Comparison of ENCODE assay signal across 25 cellular contexts in genomic region chr3:106093616-106094015, GRCh38.
DNase-seq lines count a peak whose midpoint lies in the region; TF ChIP-seq lines count a peak whose summit lies in the region.
"Had no signal": no experiment of that assay in that cellular context is flagged by ENCODE, and none has a peak within 500 bp of the region (broad histone marks: within the 10 kb centered on the region; RNA-seq: fewer than 3 reads in every experiment).

No MANE protein-coding gene starts in this region.

- TF ChIP-seq CTCF in epithelial cell of esophagus (IDR thresholded peaks at IDR 0.05; ENCODE audit: insufficient read depth, low read depth, low read length, missing control alignments) (no peak), glutamatergic neuron (IDR thresholded peaks at IDR 0.05; ENCODE audit: partially characterized antibody, unreplicated experiment) (no peak), mammary epithelial cell (conservative IDR thresholded peaks at IDR 0.05 in 1 of 2, IDR thresholded peaks at IDR 0.05 in 1 of 2; ENCODE audit: extremely low read depth in 1 of 2, insufficient read depth in 1 of 2, low read depth in 1 of 2, low read length in 2 of 2) (no peak)

- DNase-seq in ELR (ENCODE audit: low read depth) (peak; percentile 32), H4 (ENCODE audit: low spot score) (peak; percentile 72), MG63 (peak; percentile 15), epithelial cell of esophagus (ENCODE audit: low read depth) (peak; percentile 16), putamen (ENCODE audit: low spot score) (no peak), EL (no peak), glutamatergic neuron (no peak), mammary epithelial cell (no peak)
- DNase-seq: 8988T; ACHN; AML-193; BE2C; Calu3; CD4-positive, alpha-beta T cell; COR-L47; DMS53; DMS79 treated with DMSO at 0.1 percent for 48 hours; GDM1; GM23248; H9; HFFc6 had no signal

- no peak overlapping the region for H3K9ac ChIP-seq in mammary epithelial cell (ENCODE audit: insufficient read depth, low read length)
- H3K9ac ChIP-seq: BLaER1 treated with 17β-estradiol and CSF1 and Interleukin-3, amounts not matched to agents 10 nM and 100 nM; GM23248 had no signal

- H4K20me1 ChIP-seq in mammary epithelial cell (ENCODE audit: insufficient read depth, low read length) = no peaks in the 10 kb centered on the region
- H4K20me1 ChIP-seq: BLaER1 treated with 17β-estradiol and CSF1 and Interleukin-3, amounts not matched to agents 10 nM and 100 nM had no signal

- peaks cover under 1% of the 10 kb centered on the region for H3K9me3 Mint-ChIP-seq in glutamatergic neuron (ENCODE audit: unreplicated experiment)
- H3K9me3 Mint-ChIP-seq: CD4-positive, alpha-beta T cell; HFFc6 had no signal

- H3K27me3 Mint-ChIP-seq in glutamatergic neuron (ENCODE audit: unreplicated experiment) = no peaks in the 10 kb centered on the region
- H3K27me3 Mint-ChIP-seq: CD4-positive, alpha-beta T cell had no signal

- 100% methylated on average over 3 of the region's 3 CpGs for WGBS in mammary epithelial cell (ENCODE audit: low coverage, missing lambda C conversion rate)

- H3K4me2 ChIP-seq in mammary epithelial cell (ENCODE audit: insufficient read depth, low read depth, low read length) = no peak overlapping the region
- H3K4me2 ChIP-seq: A549; BLaER1 treated with 17β-estradiol and CSF1 and Interleukin-3, amounts not matched to agents 10 nM and 100 nM had no signal

- H3K4me1 ChIP-seq in mammary epithelial cell (ENCODE audit: insufficient read depth, low read length) = no peaks in the 10 kb centered on the region
- H3K4me1 ChIP-seq: BE2C; BLaER1 treated with 17β-estradiol and CSF1 and Interleukin-3, amounts not matched to agents 10 nM and 100 nM had no signal

- H2AFZ ChIP-seq in mammary epithelial cell (ENCODE audit: low read depth, low read length) = no peak overlapping the region
- H2AFZ ChIP-seq: GM23248 had no signal

- H3K9me3 ChIP-seq in MG63 (peaks cover 3% of the 10 kb centered on the region; the same call in 1 of the 2 replicates), mammary epithelial cell (replicated peaks; ENCODE audit: insufficient read depth, low read length) (no peaks in the 10 kb centered on the region)
- H3K9me3 ChIP-seq: A549, BE2C had no signal

- no peak overlapping the region for H3K4me3 ChIP-seq in MG63
- H3K4me3 ChIP-seq in epithelial cell of esophagus (ENCODE audit: low read length) = no peak overlapping the region
- H3K4me3 ChIP-seq in mammary epithelial cell (replicated peaks in 1 of 3; ENCODE audit: insufficient read depth in 1 of 3, low read depth in 2 of 3, low read length in 3 of 3) = no peak overlapping the region
- H3K4me3 ChIP-seq: A549; BLaER1 treated with 17β-estradiol and CSF1 and Interleukin-3, amounts not matched to agents 10 nM and 100 nM; GM12878; GM23248 had no signal

- H3K79me2 ChIP-seq in mammary epithelial cell (ENCODE audit: insufficient read depth, low read length) = no peaks in the 10 kb centered on the region

- in situ Hi-C loops in mammary epithelial cell (cut with MboI; ENCODE audit: low sequenced_read_pairs in 2 of 2) = no loop called here

- intact Hi-C loops in mammary epithelial cell (cut with micrococcal nuclease) = no loop called here

- H3K36me3 ChIP-seq in MG63 (no peaks in the 10 kb centered on the region), mammary epithelial cell (ENCODE audit: insufficient read depth, low read length) (no peaks in the 10 kb centered on the region)
- H3K36me3 ChIP-seq: BE2C; BLaER1 treated with 17β-estradiol and CSF1 and Interleukin-3, amounts not matched to agents 10 nM and 100 nM had no signal

- H3K4me1 Mint-ChIP-seq in glutamatergic neuron (ENCODE audit: low read depth, unreplicated experiment) = no peaks in the 10 kb centered on the region
- H3K4me1 Mint-ChIP-seq: CD14-positive monocyte had no signal

- no peak overlapping the region for H3K27ac Mint-ChIP-seq in glutamatergic neuron (ENCODE audit: unreplicated experiment)
- H3K27ac Mint-ChIP-seq: CD14-positive monocyte; CD4-positive, alpha-beta T cell; H9; HFFc6 had no signal

- H3K27me3 ChIP-seq in MG63 = no peaks in the 10 kb centered on the region
- H3K27me3 ChIP-seq in mammary epithelial cell (ENCODE audit: insufficient read depth, low read length) = no peaks in the 10 kb centered on the region
- H3K27me3 ChIP-seq: BE2C; BLaER1 treated with 17β-estradiol and CSF1 and Interleukin-3, amounts not matched to agents 10 nM and 100 nM had no signal

- H3K36me3 Mint-ChIP-seq in glutamatergic neuron (ENCODE audit: unreplicated experiment) = peaks cover 14% of the 10 kb centered on the region
- H3K36me3 Mint-ChIP-seq: CD14-positive monocyte had no signal

- dilution Hi-C loops in mammary epithelial cell (cut with HindIII; ENCODE audit: low sequenced_read_pairs) = no loop called here

- CTCF ChIA-PET in mammary epithelial cell (lab: Charles Lee; ENCODE audit: low non-redundant PET) = no interaction called here

- no TSS peak for BruUV-seq in mammary epithelial cell (replicated peaks; lab: Mats Ljungman, UMichigan)

- H3K4me3 Mint-ChIP-seq in glutamatergic neuron (ENCODE audit: unreplicated experiment) = no peak overlapping the region
- H3K4me3 Mint-ChIP-seq: CD14-positive monocyte; CD4-positive, alpha-beta T cell; H9; HFFc6 had no signal

- H3K27ac ChIP-seq in mammary epithelial cell (ENCODE audit: insufficient read depth, low read depth, low read length) = no peak overlapping the region
- H3K27ac ChIP-seq: A549; BLaER1 treated with 17β-estradiol and CSF1 and Interleukin-3, amounts not matched to agents 10 nM and 100 nM; GM23248 had no signal

Comparison
In these comparisons a context has a peak if more than half of its experiments do, and no peak if none do; other contexts are left out.
1. DNase-seq: peak in ELR (single experiment), H4 (single experiment), MG63 (single experiment) and epithelial cell of esophagus (single experiment); none in putamen (single experiment), EL (single experiment), glutamatergic neuron (single experiment) and mammary epithelial cell (single experiment).